ENCODE assay signal across 8 cellular contexts in genomic region chr10:51960494-51960895, GRCh38.
DNase-seq lines count a peak whose midpoint lies in the region; ATAC-seq, FAIRE-seq and TF ChIP-seq lines count a peak whose summit lies in the region.

No MANE protein-coding gene starts in this region.

- no peaks in the 10 kb centered on the region for H3K9me2 ChIP-seq in SK-N-SH

- no peak overlapping the region for H3K9ac ChIP-seq in SK-N-SH

- FAIRE-seq in GM12892 (lab: Jason Lieb, UNC), result peak; percentile 85

- H3K27ac ChIP-seq in SK-N-SH (ENCODE audit: low read depth in 2 of 2, low read length in 1 of 2) (peak overlapping the region in 1 of 2 experiments; percentile 22; a peak in 2 of 4 replicates), gastroesophageal sphincter (no peak overlapping the region)

- intact Hi-C loops in lower leg skin (cut with DNase I; ENCODE audit: low total_unique reads), result no loop called here

- H3K79me2 ChIP-seq in SK-N-SH (ENCODE audit: insufficient read depth), result no peaks in the 10 kb centered on the region

- H3K9me3 ChIP-seq in SK-N-SH, result no peaks in the 10 kb centered on the region
- no peaks in the 10 kb centered on the region for H3K9me3 ChIP-seq in gastroesophageal sphincter

- H3K4me3 ChIP-seq in SK-N-SH (ENCODE audit: low read depth in 2 of 2, low read length in 1 of 2) (peak overlapping the region in 1 of 2 experiments; percentile 27; a peak in 1 of 4 replicates), gastroesophageal sphincter (no peak overlapping the region), lower leg skin (ENCODE audit: low read depth, poor library complexity, severe bottlenecking) (no peak overlapping the region)

- no peak overlapping the region for H2AFZ ChIP-seq in SK-N-SH (ENCODE audit: low read depth)

- H3F3A ChIP-seq in SK-N-SH (replicated peaks; ENCODE audit: insufficient read depth), result no peaks in the 10 kb centered on the region

- peak; percentile 86 for TF ChIP-seq RAD21 in SK-N-SH (IDR thresholded peaks at IDR 0.05; ENCODE audit: low read length)

- DNase-seq in AG08396 (ENCODE audit: low spot score) (peak; percentile 35), GM12892 (ENCODE audit: insufficient read length) (no peak), HS-5 (ENCODE audit: low read depth) (peak; percentile 22), SK-N-SH (peak; percentile 34), pons (ENCODE audit: low spot score) (peak; percentile 74), lower leg skin (ENCODE audit: low spot score in 2 of 2) (no peak)

- ATAC-seq in gastroesophageal sphincter (peak; percentile 67), HG03196 (IDR thresholded peaks at IDR 0.05; ENCODE audit: unreplicated experiment) (no peak)

- H3K36me3 ChIP-seq in SK-N-SH (replicated peaks in 1 of 2; ENCODE audit: control insufficient read depth in 1 of 2, insufficient read depth in 2 of 2, low read length in 1 of 2) (no peaks in the 10 kb centered on the region), gastroesophageal sphincter (no peaks in the 10 kb centered on the region)

- peak; percentile 71 for TF ChIP-seq CTCF in SK-N-SH (IDR thresholded peaks at IDR 0.05)
- TF ChIP-seq CTCF in gastroesophageal sphincter (IDR thresholded peaks at IDR 0.05), result peak; percentile 30 to 70 (median 66)
- TF ChIP-seq CTCF in lower leg skin (IDR thresholded peaks at IDR 0.05), result no peak

- TF ChIP-seq EP300 in SK-N-SH (IDR thresholded peaks at IDR 0.05; ENCODE audit: borderline replicate concordance in 1 of 2, low read depth in 1 of 2, low read length in 1 of 2) (peak in 1 of 2 experiments; percentile 9; a peak in 1 of 4 replicates), gastroesophageal sphincter (IDR thresholded peaks at IDR 0.05) (no peak)

- H4K20me1 ChIP-seq in SK-N-SH (ENCODE audit: insufficient read depth), result no peaks in the 10 kb centered on the region

- CTCF ChIA-PET in SK-N-SH (lab: Yijun Ruan, JAX), result interaction anchor here (0.7 to 5.7 kb wide), 23 partner anchors 9 to 897 kb away, joined by 3 to 46 read pairs (median 4); no protein-coding TSS in a partner anchor

- no peak for TF ChIP-seq POLR2A in GM12892 (IDR thresholded peaks at IDR 0.05; ENCODE audit: low read depth, low read length)
- no peak for TF ChIP-seq POLR2A in gastroesophageal sphincter (IDR thresholded peaks at IDR 0.05)
- no peak for TF ChIP-seq POLR2A in lower leg skin (IDR thresholded peaks at IDR 0.05)

- POLR2A ChIA-PET in SK-N-SH (lab: Yijun Ruan, JAX), result no interaction called here

- no peaks in the 10 kb centered on the region; a peak in 1 of 4 replicates for H3K4me1 ChIP-seq in SK-N-SH (ENCODE audit: control insufficient read depth in 1 of 2, insufficient read depth in 2 of 2, low read depth in 1 of 2, low read length in 1 of 2)
- peaks cover 0 to 19% (median 0%) of the 10 kb centered on the region in 3 donors for H3K4me1 ChIP-seq in gastroesophageal sphincter

- H3K4me2 ChIP-seq in SK-N-SH, result no peak overlapping the region

- H3K27me3 ChIP-seq in SK-N-SH (ENCODE audit: insufficient read depth) (no peaks in the 10 kb centered on the region), gastroesophageal sphincter (no peaks in the 10 kb centered on the region)

- 16% methylated on average over 8 of the region's 8 CpGs for WGBS in SK-N-SH (ENCODE audit: low lambda C conversion rate)
- 0 to 8% methylated on average over 7 to 8 of the region's 8 CpGs for whole genome bisulfite sequencing in gastroesophageal sphincter (ENCODE audit: low coverage in 1 of 2), 2 donors
- 6 to 8% methylated on average over 8 of the region's 8 CpGs for WGBS in lower leg skin, 2 donors

TF ChIP-seq in SK-N-SH, 30 proteins besides CTCF, POLR2A, EP300 and RAD21:
- no peak for TF ChIP-seq POLR2AphosphoS5 (IDR thresholded peaks at IDR 0.05; ENCODE audit: low read depth, low read length)
- TF ChIP-seq SMC3 (IDR thresholded peaks at IDR 0.05; ENCODE audit: low read depth, low read length), result peak; percentile 59
- no peak for TF ChIP-seq FOXM1 (IDR thresholded peaks at IDR 0.05; ENCODE audit: low read depth)
- TF ChIP-seq NFIC (IDR thresholded peaks at IDR 0.05; ENCODE audit: borderline replicate concordance), result no peak
TF ChIP-seq in SK-N-SH: peak in this region for 1.

Comparison
In these comparisons a context has a peak if more than half of its experiments do, and no peak if none do; other contexts are left out.
1. DNase-seq: peak in AG08396 (single experiment), HS-5 (single experiment), SK-N-SH (single experiment) and pons (single experiment); none in GM12892 (single experiment) and lower leg skin (0 of 2).
2. CTCF ChIP-seq: peak in SK-N-SH (single experiment) and gastroesophageal sphincter (4 of 4); none in lower leg skin (0 of 3).